ENCODE assay signal across 12 cellular contexts in the genomic region with DNA sequence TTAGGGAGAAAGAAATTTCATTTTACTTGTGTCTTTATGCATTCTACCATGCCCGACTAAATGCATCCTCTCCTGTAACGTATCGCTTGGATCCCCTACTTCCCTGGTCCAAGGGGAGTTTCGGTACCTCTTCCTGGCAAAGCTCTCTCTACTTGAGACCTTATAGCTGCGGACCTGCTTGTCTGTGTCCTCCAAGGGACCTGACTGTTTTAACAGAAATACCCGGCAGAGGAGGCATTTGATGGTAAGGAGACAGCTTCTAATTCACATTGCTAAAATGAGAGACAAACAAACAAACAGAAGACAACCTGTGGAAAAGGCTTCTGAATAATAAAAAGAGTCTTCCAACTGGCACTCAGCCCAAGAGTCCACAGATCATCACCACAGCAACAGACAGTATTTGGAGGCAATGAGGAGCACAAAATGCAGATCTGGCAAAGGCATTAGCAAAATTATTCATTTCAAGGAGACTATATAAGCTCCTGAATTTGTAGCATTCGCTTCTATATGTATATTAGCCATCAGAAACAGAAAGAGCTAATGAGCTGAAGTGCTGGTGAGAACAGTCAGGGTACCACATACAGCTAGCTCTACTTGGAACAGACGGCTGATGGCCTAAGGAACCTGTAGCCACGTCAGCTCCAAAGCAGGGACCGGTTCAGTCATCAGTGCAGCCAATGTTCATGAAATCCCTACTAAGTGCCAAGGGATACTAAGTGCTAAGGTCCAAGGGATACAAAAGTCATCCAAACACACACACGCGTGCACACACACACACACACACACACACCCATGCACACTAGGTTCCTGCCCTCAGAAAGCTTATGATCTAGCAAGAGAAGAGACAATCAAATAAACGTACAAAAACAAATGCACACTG. TPM values are rescaled to one million over a fixed set of nuclear protein-coding genes. Genes with fewer than 3 reads are reported as not detected.
DNase-seq lines count a peak whose midpoint lies in the region; ATAC-seq, FAIRE-seq and TF ChIP-seq lines count a peak whose summit lies in the region.
"Had no signal": no experiment of that assay in that cellular context is flagged by ENCODE, and none has a peak within 500 bp of the region (broad histone marks: within the 10 kb centered on the region; RNA-seq: fewer than 3 reads in every experiment).

No MANE protein-coding gene starts in this region.

- FAIRE-seq in pancreas (lab: Jason Lieb, UNC), result no peak

- WGBS in adrenal gland, 4 donors, result 54 to 60% (median 58%) methylated on average over 13 of the region's 13 CpGs
- 54 to 64% methylated on average over 13 of the region's 13 CpGs for WGBS in pancreas, 2 donors

- H3K27ac Mint-ChIP-seq in CD4-positive, CD25-positive, alpha-beta regulatory T cell, result peak overlapping the region; percentile 50 to 57 (median 56)
- no peak overlapping the region for H3K27ac Mint-ChIP-seq in activated naive CD4-positive, alpha-beta T cell treated with anti-CD3 and anti-CD28 coated beads for 36 hours
- H3K27ac Mint-ChIP-seq: activated B cell treated with CpG ODN at 0.5 μM for 24 hours had no signal

- H3K4me3 Mint-ChIP-seq in CD4-positive, CD25-positive, alpha-beta regulatory T cell, result no peak overlapping the region
- H3K4me3 Mint-ChIP-seq in activated naive CD4-positive, alpha-beta T cell treated with anti-CD3 and anti-CD28 coated beads for 36 hours, result no peak overlapping the region
- H3K4me3 Mint-ChIP-seq: activated B cell treated with CpG ODN at 0.5 μM for 24 hours had no signal

- intact Hi-C loops in adrenal gland (cut with DNase I), result no loop called here
- intact Hi-C loops in pancreas (cut with DNase I), result no loop called here
- intact Hi-C loops in activated naive CD4-positive, alpha-beta T cell treated with anti-CD3 and anti-CD28 coated beads for 36 hours (cut with micrococcal nuclease), result no loop called here

- ATAC-seq in CD4-positive, CD25-positive, alpha-beta regulatory T cell (ENCODE audit: low read depth in 2 of 2), result no peak
- peak; percentile 43 to 73 (median 60) for ATAC-seq in pancreas
- no peak for ATAC-seq in HG02610 (IDR thresholded peaks at IDR 0.05; ENCODE audit: unreplicated experiment)

- peaks cover 3% of the 10 kb centered on the region for H3K36me3 Mint-ChIP-seq in CD4-positive, CD25-positive, alpha-beta regulatory T cell
- no peaks in the 10 kb centered on the region for H3K36me3 Mint-ChIP-seq in activated naive CD4-positive, alpha-beta T cell treated with anti-CD3 and anti-CD28 coated beads for 36 hours (ENCODE audit: low read depth)

- no peaks in the 10 kb centered on the region for H3K27me3 ChIP-seq in CD4-positive, CD25-positive, alpha-beta regulatory T cell (ENCODE audit: control insufficient read depth, insufficient read depth, low read length)
- no peaks in the 10 kb centered on the region for H3K27me3 ChIP-seq in adrenal gland
- H3K27me3 ChIP-seq in pancreas, result no peaks in the 10 kb centered on the region

- TF ChIP-seq CTCF in adrenal gland (IDR thresholded peaks at IDR 0.05) (no peak), fibroblast of the aortic adventitia (IDR thresholded peaks at IDR 0.05; ENCODE audit: insufficient read depth, low read length) (no peak), pancreas (IDR thresholded peaks at IDR 0.05) (no peak)

- TF ChIP-seq POLR2A in adrenal gland (IDR thresholded peaks at IDR 0.05), result no peak

- H3K27me3 Mint-ChIP-seq in CD4-positive, CD25-positive, alpha-beta regulatory T cell, result no peaks in the 10 kb centered on the region
- no peaks in the 10 kb centered on the region for H3K27me3 Mint-ChIP-seq in activated naive CD4-positive, alpha-beta T cell treated with anti-CD3 and anti-CD28 coated beads for 36 hours (ENCODE audit: low read depth)
- H3K27me3 Mint-ChIP-seq: activated B cell treated with CpG ODN at 0.5 μM for 24 hours had no signal

- no peak overlapping the region for H3K4me3 ChIP-seq in CD4-positive, CD25-positive, alpha-beta regulatory T cell (ENCODE audit: low read depth, low read length)
- H3K4me3 ChIP-seq in adrenal gland, result peak overlapping the region in 1 of 4 donors; percentile 2
- no peak overlapping the region for H3K4me3 ChIP-seq in fibroblast of the aortic adventitia (ENCODE audit: low read depth, low read length)
- no peak overlapping the region for H3K4me3 ChIP-seq in pancreas

- H3K9me3 Mint-ChIP-seq in CD4-positive, CD25-positive, alpha-beta regulatory T cell, result no peaks in the 10 kb centered on the region
- no peaks in the 10 kb centered on the region for H3K9me3 Mint-ChIP-seq in activated naive CD4-positive, alpha-beta T cell treated with anti-CD3 and anti-CD28 coated beads for 36 hours
- H3K9me3 Mint-ChIP-seq: activated B cell treated with CpG ODN at 0.5 μM for 24 hours had no signal

- no peaks in the 10 kb centered on the region for H3K9me3 ChIP-seq in CD4-positive, CD25-positive, alpha-beta regulatory T cell (ENCODE audit: control insufficient read depth in 2 of 2, low read length in 2 of 2)
- H3K9me3 ChIP-seq in adrenal gland (replicated peaks in 1 of 3), result no peaks in the 10 kb centered on the region
- H3K9me3 ChIP-seq in pancreas, result no peaks in the 10 kb centered on the region

- no peak overlapping the region for H3K27ac ChIP-seq in CD4-positive, CD25-positive, alpha-beta regulatory T cell (ENCODE audit: insufficient read depth, low read length, poor library complexity, severe bottlenecking)
- H3K27ac ChIP-seq in adrenal gland, result peak overlapping the region; percentile 44 to 79 (median 55)
- peak overlapping the region in 3 of 4 donors; percentile 7 to 68 (median 24) for H3K27ac ChIP-seq in pancreas
- H3K27ac ChIP-seq: HL-60 had no signal

- H3K4me1 Mint-ChIP-seq in CD4-positive, CD25-positive, alpha-beta regulatory T cell, result peaks cover 50 to 82% (median 64%) of the 10 kb centered on the region in 4 donors
- peaks cover 8% of the 10 kb centered on the region for H3K4me1 Mint-ChIP-seq in activated naive CD4-positive, alpha-beta T cell treated with anti-CD3 and anti-CD28 coated beads for 36 hours (ENCODE audit: low read depth)

- CTCF ChIA-PET in activated naive CD4-positive, alpha-beta T cell treated with anti-CD3 and anti-CD28 coated beads for 36 hours (lab: Charles Lee), result interaction anchor here (0.7 to 4.2 kb wide), 5 partner anchors 10 to 94 kb away, joined by 3 to 31 read pairs (median 4); a partner anchor contains a TSS

- DNase-seq in CD4-positive, CD25-positive, alpha-beta regulatory T cell, result no peak
- DNase-seq in adrenal gland (peak in 3 of 7 donors; percentile 50 to 70 (median 61)), fibroblast of the aortic adventitia (ENCODE audit: low read depth) (peak; percentile 38), pancreas (no peak), putamen (ENCODE audit: low spot score) (no peak)
- no peak for DNase-seq in activated CD8-positive, alpha-beta memory T cell treated with anti-CD3 and anti-CD28 coated beads, Interleukin-2, amount 50 U/mL, for 4 hours
- no peak for DNase-seq in activated naive CD4-positive, alpha-beta T cell treated with anti-CD3 and anti-CD28 coated beads for 36 hours
- DNase-seq: activated B cell treated with CpG ODN at 0.5 μM for 24 hours; effector CD4-positive, alpha-beta T cell; NCI-H1092 had no signal

- H3K36me3 ChIP-seq in CD4-positive, CD25-positive, alpha-beta regulatory T cell (ENCODE audit: control insufficient read depth, insufficient read depth, low read length), result no peaks in the 10 kb centered on the region
- H3K36me3 ChIP-seq in adrenal gland (replicated peaks in 1 of 2) (no peaks in the 10 kb centered on the region), pancreas (no peaks in the 10 kb centered on the region)

- H3K4me1 ChIP-seq in CD4-positive, CD25-positive, alpha-beta regulatory T cell (ENCODE audit: control insufficient read depth, insufficient read depth, low read length, poor library complexity, severe bottlenecking), result peaks cover 12% of the 10 kb centered on the region
- H3K4me1 ChIP-seq in adrenal gland (replicated peaks in 1 of 2) (peaks cover 46 to 69% of the 10 kb centered on the region in 2 donors), pancreas (peaks cover 0 to 22% (median 12%) of the 10 kb centered on the region in 3 donors)

RNA-seq across cellular contexts. Expression of a gene that starts 53.9 kb away (rescaled TPM):
- 44.0 TPM for total RNA-seq in CD4-positive, CD25-positive, alpha-beta regulatory T cell
- 10 to 100 TPM; 14.4 to 25.9 (median 17.9) TPM for polyA plus RNA-seq in CD4-positive, CD25-positive, alpha-beta regulatory T cell
- total RNA-seq in adrenal gland (100 to 1,000 TPM; 139 to 306 (median 247) TPM), fibroblast of the aortic adventitia (ENCODE audit: low replicate concordance) (1.9 and 15.5 TPM in 2 replicates), pancreas (10 to 100 TPM; 15.7 to 28.6 (median 20.0) TPM)
- polyA plus RNA-seq in adrenal gland (100 to 1,000 TPM in 1 of 3 donors, 10 to 100 TPM in 2; 41.9 to 124 (median 53.3) TPM), pancreas (1 to 10 TPM; 6.7 to 7.0 TPM)
- total RNA-seq in activated naive CD4-positive, alpha-beta T cell treated with anti-CD3 and anti-CD28 coated beads for 36 hours, result 1 to 10 TPM; 9.4 to 9.7 TPM

Comparison
In these comparisons a context has a peak if more than half of its experiments do, and no peak if none do; other contexts are left out.
1. ATAC-seq: peak in pancreas (4 of 4); none in CD4-positive, CD25-positive, alpha-beta regulatory T cell (0 of 2) and HG02610 (single experiment).